ENCODE assay signal across 26 cellular contexts in genomic region chr15:50471072-50471471, GRCh38. TPM values are rescaled to one million over a fixed set of nuclear protein-coding genes. Genes with fewer than 3 reads are reported as not detected.
A peak's percentile ranks its signal among the peaks of the same experiment; 100 is the strongest.
DNase-seq lines count a peak whose midpoint lies in the region; ATAC-seq, FAIRE-seq and TF ChIP-seq lines count a peak whose summit lies in the region.
"Had no signal": no experiment of that assay in that cellular context is flagged by ENCODE, and none has a peak within 500 bp of the region (broad histone marks: within the 10 kb centered on the region; RNA-seq: fewer than 3 reads in every experiment).

No MANE protein-coding gene starts in this region.

- no peaks in the 10 kb centered on the region for H3K27me3 Mint-ChIP-seq in stimulated activated naive B cell treated with anti-CD40 and anti-IgM and Interleukin-4, amounts not matched to agents 10 μg/mL and 1 μg/mL and 100 μg/mL, for 72 hours
- H3K27me3 Mint-ChIP-seq: CD4-positive, alpha-beta memory T cell; CD4-positive, CD25-positive, alpha-beta regulatory T cell; CD8-positive, alpha-beta memory T cell had no signal

- H4K20me1 ChIP-seq in OCI-LY3 (ENCODE audit: insufficient read depth, low read length) (peaks cover 2% of the 10 kb centered on the region; the same call in 1 of the 2 replicates), GM12878 (ENCODE audit: control insufficient read depth, insufficient read depth) (no peaks in the 10 kb centered on the region)
- H4K20me1 ChIP-seq: BLaER1 had no signal

- H3K4me3 ChIP-seq in OCI-LY3 (ENCODE audit: low read length) (no peak overlapping the region), GM12878 (no peak overlapping the region), foreskin fibroblast (ENCODE audit: low read depth in 1 of 2, low read length in 2 of 2) (no peak overlapping the region)
- H3K4me3 ChIP-seq: BLaER1 had no signal

- H3K27ac ChIP-seq in OCI-LY3 (ENCODE audit: low read length) = peak overlapping the region; percentile 9; the same call in 1 of the 2 replicates
- H3K27ac ChIP-seq in GM12878 (ENCODE audit: control insufficient read depth, insufficient read depth) = no peak overlapping the region
- H3K27ac ChIP-seq: BLaER1 had no signal

- no peak for TF ChIP-seq EP300 in GM12878 (IDR thresholded peaks at IDR 0.05; ENCODE audit: borderline replicate concordance in 1 of 2, control insufficient read depth in 1 of 2, low read depth in 2 of 2, low read length in 2 of 2)

- H2AFZ ChIP-seq in OCI-LY3 (ENCODE audit: low read depth, low read length) (no peak overlapping the region), GM12878 (ENCODE audit: control insufficient read depth, low read depth, low read length) (no peak overlapping the region)

- no peak for FAIRE-seq in GM12878 (lab: Jason Lieb, UNC)
- FAIRE-seq: A204.1, GM12892, GM18507 had no signal

- H3K36me3 Mint-ChIP-seq in stimulated activated naive B cell treated with anti-CD40 and anti-IgM and Interleukin-4, amounts not matched to agents 10 μg/mL and 1 μg/mL and 100 μg/mL, for 72 hours = peaks cover 35 to 52% of the 10 kb centered on the region in 2 donors

- in situ Hi-C loops in GM12878 (cut with MboI) = no loop called here

- SMC1A ChIA-PET in GM12878 (lab: Charles Lee; ENCODE audit: uncharacterized antibody, unreplicated experiment) = interaction anchor here (1.2 to 1.3 kb wide), 2 partner anchors 105 to 120 kb away, joined by 3 read pairs; no protein-coding TSS in a partner anchor

- H3K9ac ChIP-seq in OCI-LY3 (ENCODE audit: low read length) (no peak overlapping the region), GM12878 (ENCODE audit: control insufficient read depth, insufficient read depth, low read length) (no peak overlapping the region)
- H3K9ac ChIP-seq: BLaER1 had no signal

- CTCF ChIA-PET in GM12878 (lab: Yijun Ruan, JAX) = no interaction called here

- no peaks in the 10 kb centered on the region for H3K9me3 ChIP-seq in OCI-LY3 (ENCODE audit: insufficient read depth, low read length)
- H3K9me3 ChIP-seq in GM12878 (replicated peaks; ENCODE audit: control insufficient read depth, insufficient read depth, low read length) = no peaks in the 10 kb centered on the region
- H3K9me3 ChIP-seq: BE2C, BLaER1 had no signal

- H3K27me3 ChIP-seq in OCI-LY3 (ENCODE audit: low read depth, low read length) = no peaks in the 10 kb centered on the region
- H3K27me3 ChIP-seq in GM12878 (replicated peaks in 1 of 2; ENCODE audit: control insufficient read depth in 2 of 2, insufficient read depth in 2 of 2, low read length in 1 of 2) = no peaks in the 10 kb centered on the region
- H3K27me3 ChIP-seq: BE2C, BLaER1 had no signal

- H3K79me2 ChIP-seq in OCI-LY3 (ENCODE audit: low read length) (no peaks in the 10 kb centered on the region), GM12878 (ENCODE audit: control insufficient read depth, insufficient read depth, low read length) (no peaks in the 10 kb centered on the region)

- peak overlapping the region in 1 of 2 donors; percentile 32 for H3K4me3 Mint-ChIP-seq in stimulated activated naive B cell treated with anti-CD40 and anti-IgM and Interleukin-4, amounts not matched to agents 10 μg/mL and 1 μg/mL and 100 μg/mL, for 72 hours
- H3K4me3 Mint-ChIP-seq: CD14-positive monocyte; CD4-positive, alpha-beta memory T cell; CD4-positive, CD25-positive, alpha-beta regulatory T cell; CD8-positive, alpha-beta memory T cell had no signal

- H3K36me3 ChIP-seq in OCI-LY3 (replicated peaks; ENCODE audit: low read depth, low read length) (peaks cover 19% of the 10 kb centered on the region), GM12878 (ENCODE audit: control insufficient read depth in 2 of 2, insufficient read depth in 2 of 2, low read length in 1 of 2) (peaks cover 3 to 13% of the 10 kb centered on the region in 2 experiments; a peak in 3 of 4 replicates)

- no peak overlapping the region for H3K27ac Mint-ChIP-seq in stimulated activated naive B cell treated with anti-CD40 and anti-IgM and Interleukin-4, amounts not matched to agents 10 μg/mL and 1 μg/mL and 100 μg/mL, for 72 hours
- H3K27ac Mint-ChIP-seq: CD8-positive, alpha-beta memory T cell had no signal

- H3K4me1 ChIP-seq in OCI-LY3 (ENCODE audit: low read length) (peaks cover 26% of the 10 kb centered on the region), GM12878 (ENCODE audit: control insufficient read depth, insufficient read depth, low read length) (peaks cover 3% of the 10 kb centered on the region; the same call in 1 of the 2 replicates)
- H3K4me1 ChIP-seq: BE2C, BLaER1 had no signal

- no peak for TF ChIP-seq RAD21 in GM12878 (IDR thresholded peaks at IDR 0.05; ENCODE audit: insufficient read depth, low read depth, low read length)

- RAD21 ChIA-PET in GM12878 (lab: Charles Lee; ENCODE audit: unreplicated experiment) = no interaction called here

- 95% methylated on average over 2 of the region's 2 CpGs for WGBS in GM12878 (ENCODE audit: insufficient coverage, insufficient replicate concordance, low lambda C conversion rate, missing lambda C conversion rate)

- intact Hi-C loops in GM12878 (cut with micrococcal nuclease; ENCODE audit: unreplicated experiment) = no loop called here

- POLR2A ChIA-PET in GM12878 (lab: Charles Lee) = no interaction called here

- TF ChIP-seq POLR2A in GM12878 (IDR thresholded peaks at IDR 0.05; ENCODE audit: low read depth, low read length) = no peak

- no TSS peak for BruUV-seq in GM12878 (replicated peaks; lab: Mats Ljungman, UMichigan)

- no peak for DNase-seq in GM12878 (ENCODE audit: low read depth, low spot score)
- DNase-seq in stimulated activated naive B cell treated with anti-CD40 and anti-IgM and Interleukin-4, amounts not matched to agents 10 μg/mL and 1 μg/mL and 100 μg/mL, for 72 hours = no peak
- DNase-seq in foreskin fibroblast = no peak
- no peak for DNase-seq in effector CD4-positive, alpha-beta T cell
- DNase-seq: 8988T; ACHN; BE2C; C1 segment of cervical spinal cord; CD4-positive, alpha-beta memory T cell; CD4-positive, CD25-positive, alpha-beta regulatory T cell; CD8-positive, alpha-beta memory T cell; COR-L47; DMS 273 treated with DMSO at 0.1 percent for 48 hours; DMS153; DMS53; DMS79; DND-41; EL; GDM1 had no signal

- TF ChIP-seq CTCF in OCI-LY3 (IDR thresholded peaks at IDR 0.05; ENCODE audit: low read depth, low read length) (no peak), GM12878 (IDR thresholded peaks at IDR 0.05 in 2 of 3, conservative IDR thresholded peaks at IDR 0.05 in 1 of 3; ENCODE audit: control insufficient read depth in 2 of 3, extremely low read depth in 1 of 3, insufficient read depth in 1 of 3, low read depth in 3 of 3, low read length in 3 of 3) (no peak), foreskin fibroblast (IDR thresholded peaks at IDR 0.05; ENCODE audit: low read depth, low read length) (no peak)

- H3K4me2 ChIP-seq in OCI-LY3 (ENCODE audit: low read length) = peak overlapping the region; percentile 68
- H3K4me2 ChIP-seq in GM12878 (ENCODE audit: control insufficient read depth, insufficient read depth) = no peak overlapping the region
- H3K4me2 ChIP-seq: BLaER1 had no signal

- ATAC-seq in GM12878 (peak; percentile 48; the same call in 2 of the 3 replicates), GM21515 (IDR thresholded peaks at IDR 0.05; ENCODE audit: unreplicated experiment) (no peak)
- ATAC-seq in stimulated activated naive B cell treated with anti-CD40 and anti-IgM and Interleukin-4, amounts not matched to agents 10 μg/mL and 1 μg/mL and 100 μg/mL, for 72 hours (replicated peaks) = peak; percentile 67 to 79

- H3K4me1 Mint-ChIP-seq in stimulated activated naive B cell treated with anti-CD40 and anti-IgM and Interleukin-4, amounts not matched to agents 10 μg/mL and 1 μg/mL and 100 μg/mL, for 72 hours = peaks cover 11 to 19% of the 10 kb centered on the region in 2 donors
- H3K4me1 Mint-ChIP-seq: CD14-positive monocyte had no signal

- H3K9me3 Mint-ChIP-seq in stimulated activated naive B cell treated with anti-CD40 and anti-IgM and Interleukin-4, amounts not matched to agents 10 μg/mL and 1 μg/mL and 100 μg/mL, for 72 hours = no peaks in the 10 kb centered on the region
- H3K9me3 Mint-ChIP-seq: CD4-positive, alpha-beta memory T cell; CD4-positive, CD25-positive, alpha-beta regulatory T cell; CD8-positive, alpha-beta memory T cell had no signal

TF ChIP-seq in GM12878, 131 proteins besides CTCF, POLR2A, EP300 and RAD21:
- TF ChIP-seq BCL11A (IDR thresholded peaks at IDR 0.05; ENCODE audit: low read depth, low read length) = no peak
- no peak for TF ChIP-seq ATF7 (IDR thresholded peaks at IDR 0.05; ENCODE audit: low read depth)

RNA-seq across cellular contexts. Expression of gene USP8, which starts 46.9 kb away (rescaled TPM):
- total RNA-seq in GM12878 (2013; cell fraction: nucleolus; rRNA removed) = 108 and 116 TPM in 2 replicates
- total RNA-seq in GM12878 (2014; rRNA removed) = 27.6 and 32.3 TPM in 2 replicates
- total RNA-seq in GM12878 (2014; rRNA removed; fragmentation: Illumina TruSeq; extraction: Trizol) = 36.8 and 44.6 TPM in 2 replicates
- total RNA-seq in GM12878 (2021) = 34.8 and 42.3 TPM in 2 replicates
- polyA plus RNA-seq in GM12878 (2011; ENCODE audit: low read depth) = 14.8 TPM
- 51.7 and 71.6 TPM in 2 replicates for polyA plus RNA-seq in GM12878 (2011; rRNA removed)
- 16.9 and 17.5 TPM in 2 replicates for polyA plus RNA-seq in GM12878 (2011; cell fraction: cytosol; rRNA removed)
- 29.5 and 36.4 TPM in 2 replicates for polyA plus RNA-seq in GM12878 (2011; cell fraction: nucleus; rRNA removed)
- polyA plus RNA-seq in GM12878 (2012) = 20.6 and 26.6 TPM in 2 replicates
- 39.7 and 43.3 TPM in 2 replicates for polyA plus RNA-seq in GM12878 (2014; fragmentation: Illumina TruSeq; extraction: Trizol)
- 10 to 100 TPM; 25.2 to 30.2 TPM for polyA plus RNA-seq in GM12878 (2014; fragmentation: Nextera tagmentation; extraction: Ambion mirVana)
- polyA plus RNA-seq in GM12878 (2014; rRNA removed) = 27.5 and 28.7 TPM in 2 replicates
- polyA plus RNA-seq in GM12878 (2016; fragmentation: Nextera tagmentation; extraction: Ambion mirVana) = 10 to 100 TPM; 35.5 to 42.3 TPM
- 39.4 and 50.5 TPM in 2 replicates for polyA minus RNA-seq in GM12878 (2011; rRNA and poly(A)+ RNA removed)
- 15.6 and 20.5 TPM in 2 replicates for polyA minus RNA-seq in GM12878 (2011; cell fraction: cytosol; rRNA and poly(A)+ RNA removed)
- 41.2 and 67.5 TPM in 2 replicates for polyA minus RNA-seq in GM12878 (2011; cell fraction: nucleus; rRNA and poly(A)+ RNA removed)
